ENCODE assay signal across 18 cellular contexts in the genomic region with DNA sequence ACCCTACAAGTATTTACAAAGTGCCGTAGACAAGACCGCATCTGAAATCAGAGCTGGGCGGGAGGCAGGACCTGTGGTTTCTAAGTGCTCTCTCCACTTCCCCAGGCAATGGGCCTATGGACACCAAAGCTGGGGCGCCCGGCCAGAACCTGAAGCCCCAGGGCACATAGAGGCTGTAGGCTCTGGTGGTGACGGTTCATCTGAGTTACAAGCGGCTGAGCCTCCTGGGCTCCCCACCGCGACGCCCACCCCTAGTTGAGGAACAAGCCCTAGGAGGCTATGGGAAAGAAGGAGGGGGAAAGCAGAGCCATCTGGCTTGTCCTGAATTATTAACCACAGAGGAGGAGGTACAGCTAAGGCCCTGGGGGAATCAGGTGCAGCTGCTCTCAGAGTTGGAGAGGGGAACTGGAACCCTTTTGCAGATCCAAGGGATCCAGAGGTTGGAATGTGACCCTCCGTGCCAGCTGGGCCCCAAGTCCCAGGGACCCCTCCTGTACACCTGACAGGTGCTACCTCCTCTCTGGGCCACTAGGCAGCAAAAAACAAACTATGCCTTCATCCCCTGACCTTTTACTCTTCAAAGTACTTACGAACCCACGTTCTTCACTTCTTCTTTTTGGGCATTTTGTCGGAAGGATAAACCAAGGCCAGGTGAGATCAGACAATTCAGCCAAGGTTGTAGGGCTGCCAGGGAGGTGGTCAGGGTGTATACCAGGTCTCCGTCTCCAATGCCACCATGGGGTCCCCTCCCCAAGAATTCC.
DNase-seq lines count a peak whose midpoint lies in the region; ATAC-seq, FAIRE-seq and TF ChIP-seq lines count a peak whose summit lies in the region.
"Had no signal": no experiment of that assay in that cellular context is flagged by ENCODE, and none has a peak within 500 bp of the region (broad histone marks: within the 10 kb centered on the region; RNA-seq: fewer than 3 reads in every experiment).

No MANE protein-coding gene starts in this region.

- TF ChIP-seq CTCF in Peyer's patch (IDR thresholded peaks at IDR 0.05) (no peak), nephron (IDR thresholded peaks at IDR 0.05; ENCODE audit: unreplicated experiment in 3 of 3) (no peak)

- H3K4me1 Mint-ChIP-seq in nephron: peaks cover 48% of the 10 kb centered on the region

- H3K27me3 ChIP-seq in Peyer's patch: no peaks in the 10 kb centered on the region
- H3K27me3 ChIP-seq: cardiac muscle cell, transverse colon had no signal

- H3K4me3 ChIP-seq in Peyer's patch: no peak overlapping the region
- H3K4me3 ChIP-seq: cardiac muscle cell, psoas muscle, transverse colon had no signal

- FAIRE-seq in GM12891 (lab: Jason Lieb, UNC): peak; percentile 69

- H3K4me1 ChIP-seq in Peyer's patch: peaks cover 0 to 34% (median 2%) of the 10 kb centered on the region in 4 donors

- no peaks in the 10 kb centered on the region for H3K9me3 ChIP-seq in Peyer's patch
- H3K9me3 ChIP-seq: psoas muscle, transverse colon had no signal

- ATAC-seq in HG03095 (IDR thresholded peaks at IDR 0.05; ENCODE audit: unreplicated experiment): no peak
- no peak for ATAC-seq in GM18511 (IDR thresholded peaks at IDR 0.05; ENCODE audit: unreplicated experiment)
- ATAC-seq: activated CD4-positive, CD25-positive, alpha-beta regulatory T cell treated with anti-CD3 and anti-CD28 coated beads, Interleukin-2, amount 50 U/mL, for 24 hours; Panc1; psoas muscle had no signal

- H3K36me3 Mint-ChIP-seq in nephron (ENCODE audit: low read depth): no peaks in the 10 kb centered on the region
- H3K36me3 Mint-ChIP-seq: activated naive CD8-positive, alpha-beta T cell had no signal

- H3K27ac ChIP-seq in Peyer's patch: peak overlapping the region in 3 of 4 donors; percentile 19 to 71 (median 20)
- H3K27ac ChIP-seq: cardiac muscle cell, psoas muscle had no signal

- no peaks in the 10 kb centered on the region for H3K36me3 ChIP-seq in Peyer's patch
- H3K36me3 ChIP-seq: cardiac muscle cell, transverse colon had no signal

- DNase-seq in GM12891 (ENCODE audit: insufficient read length, low spot score) (no peak), NCI-H2029 (lab: John Stamatoyannopoulos, UW) (peak; percentile 93), Peyer's patch (no peak)
- no peak for DNase-seq in stimulated activated CD4-positive, alpha-beta T cell treated with anti-CD3 and anti-CD28 coated beads, Interleukin-12 subunit alpha, Interleukin-12 subunit beta, amount 100 ng/mL, for 4 hours
- DNase-seq: endodermal cell; foreskin melanocyte; NCI-H226; psoas muscle; stimulated activated CD4-positive, alpha-beta T cell treated with anti-CD3 and anti-CD28 coated beads, Interleukin-2, amount 100 ng/mL, for 24 hours; stimulated activated CD8-positive, alpha-beta memory T cell treated with anti-CD3 and anti-CD28 coated beads, Interleukin-4, amount 100 ng/mL, for 48 hours; transverse colon had no signal

- no peak overlapping the region for H3K4me3 Mint-ChIP-seq in nephron
- H3K4me3 Mint-ChIP-seq: activated naive CD8-positive, alpha-beta T cell; endodermal cell had no signal

- H3K9me3 Mint-ChIP-seq in nephron: no peaks in the 10 kb centered on the region
- H3K9me3 Mint-ChIP-seq: endodermal cell had no signal

- H3K27ac Mint-ChIP-seq in nephron: peak overlapping the region; percentile 59 to 87 (median 62)

- no peak for TF ChIP-seq POLR2A in GM12891 (IDR thresholded peaks at IDR 0.05; ENCODE audit: low read depth, low read length)
- TF ChIP-seq POLR2A in Peyer's patch (IDR thresholded peaks at IDR 0.05): no peak

- peaks cover 8% of the 10 kb centered on the region for H3K27me3 Mint-ChIP-seq in nephron (ENCODE audit: low read depth)
- H3K27me3 Mint-ChIP-seq: activated naive CD8-positive, alpha-beta T cell had no signal

TF ChIP-seq in GM12891, 5 proteins besides CTCF, POLR2A, EP300 and RAD21:
- TF ChIP-seq POLR2AphosphoS5 (IDR thresholded peaks at IDR 0.05; ENCODE audit: low read depth, low read length) (no peak), TAF1 (IDR thresholded peaks at IDR 0.05; ENCODE audit: low read depth, low read length) (no peak), SPI1 (IDR thresholded peaks at IDR 0.05; ENCODE audit: low read depth, low read length) (peak; percentile 84), PAX5 (IDR thresholded peaks at IDR 0.05; ENCODE audit: insufficient read depth, low read length, severe bottlenecking) (no peak), POU2F2 (IDR thresholded peaks at IDR 0.05; ENCODE audit: low read depth, low read length) (no peak)
